In genomic region chr13:109672545-109672944, GRCh38 we compare ENCODE assay signal across 1 cellular context.
TF ChIP-seq lines count a peak whose summit lies in the region.

No MANE protein-coding gene starts in this region.

TF ChIP-seq in IMR-90, 13 proteins besides CTCF, POLR2A, EP300 and RAD21 (continued from another document):
- TF ChIP-seq FOS (IDR thresholded peaks at IDR 0.05; ENCODE audit: low read depth, low read length) (no peak), CHD1 (IDR thresholded peaks at IDR 0.05; ENCODE audit: low read depth, low read length) (no peak), BHLHE40 (IDR thresholded peaks at IDR 0.05; ENCODE audit: low read depth, low read length) (no peak), CEBPB (IDR thresholded peaks at IDR 0.05; ENCODE audit: low read depth, low read length) (no peak)
